Comparison of ENCODE assay signal across 1 cellular context in the genomic region with DNA sequence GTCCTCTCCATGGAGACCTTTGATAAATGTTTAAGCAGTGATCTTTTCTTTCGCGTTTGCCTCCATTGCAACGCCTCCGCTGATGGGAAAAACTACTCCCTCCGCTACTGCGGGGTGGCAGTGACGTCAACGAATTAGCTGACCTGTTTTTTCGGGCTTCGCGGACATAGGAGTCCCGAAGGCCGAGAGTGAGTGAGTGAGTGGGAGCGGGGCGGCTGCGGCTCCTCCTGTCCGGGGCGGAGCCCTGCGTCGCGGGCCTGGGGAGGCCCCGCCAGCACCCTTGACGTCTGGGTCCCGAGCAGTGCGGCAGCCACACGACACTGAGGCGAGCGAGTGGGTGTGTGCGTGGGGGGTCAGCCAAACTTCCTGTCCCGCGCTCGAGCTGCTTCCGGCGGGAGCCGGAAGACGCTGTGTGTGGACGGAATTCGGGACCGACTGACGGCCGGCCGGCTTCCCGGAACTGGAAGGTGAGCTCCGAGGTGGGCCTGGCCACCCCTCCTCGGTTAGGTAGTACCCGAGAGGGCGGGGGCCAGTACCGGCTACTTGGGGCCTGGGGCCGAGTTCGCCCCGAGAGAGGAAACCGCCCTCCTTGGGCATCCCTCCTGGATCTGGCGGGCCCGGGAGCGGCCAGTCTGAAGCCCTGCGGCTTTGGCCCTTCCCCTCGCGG.
A peak's percentile ranks its signal among the peaks of the same experiment; 100 is the strongest.
TF ChIP-seq lines count a peak whose summit lies in the region.

A gene with protein sequence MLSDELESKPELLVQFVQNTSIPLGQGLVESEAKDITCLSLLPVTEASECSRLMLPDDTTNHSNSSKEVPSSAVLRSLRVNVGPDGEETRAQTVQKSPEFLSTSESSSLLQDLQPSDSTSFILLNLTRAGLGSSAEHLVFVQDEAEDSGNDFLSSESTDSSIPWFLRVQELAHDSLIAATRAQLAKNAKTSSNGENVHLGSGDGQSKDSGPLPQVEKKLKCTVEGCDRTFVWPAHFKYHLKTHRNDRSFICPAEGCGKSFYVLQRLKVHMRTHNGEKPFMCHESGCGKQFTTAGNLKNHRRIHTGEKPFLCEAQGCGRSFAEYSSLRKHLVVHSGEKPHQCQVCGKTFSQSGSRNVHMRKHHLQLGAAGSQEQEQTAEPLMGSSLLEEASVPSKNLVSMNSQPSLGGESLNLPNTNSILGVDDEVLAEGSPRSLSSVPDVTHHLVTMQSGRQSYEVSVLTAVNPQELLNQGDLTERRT (plus strand): TSS at position 411 of the 667 bp plus-strand sequence. CDS start 5,317 bp downstream, outside the sequence.

TF ChIP-seq in K562, 482 proteins besides CTCF, POLR2A, EP300 and RAD21 (continued from another document):
- TF ChIP-seq PRDM10 (IDR thresholded peaks at IDR 0.05; ENCODE audit: partially characterized antibody) (peak; percentile 97), ELF2 (CRISPR knock-in tag; IDR thresholded peaks at IDR 0.05) (peak; percentile 76), ZNF175 (CRISPR knock-in tag; IDR thresholded peaks at IDR 0.05; ENCODE audit: low read depth) (no peak), ZNF830 (CRISPR knock-in tag; IDR thresholded peaks at IDR 0.05) (no peak), HMBOX1 (IDR thresholded peaks at IDR 0.05) (no peak), MTA1 (IDR thresholded peaks at IDR 0.05; ENCODE audit: borderline replicate concordance) (no peak), MCM3 (IDR thresholded peaks at IDR 0.05) (no peak), SMAD2 (IDR thresholded peaks at IDR 0.05; ENCODE audit: low read depth, low read length) (no peak), DPF2 (IDR thresholded peaks at IDR 0.05) (peak; percentile 27; the same call in 1 of the 2 replicates), PHF20 (IDR thresholded peaks at IDR 0.05; ENCODE audit: partially characterized antibody) (peak; percentile 83), TBP (optimal IDR thresholded peaks at IDR 0.05; ENCODE audit: low read depth, low read length) (peak; percentile 83), FOSL1 (tag; conservative IDR thresholded peaks at IDR 0.05) (0 out of 2 replicates have a peak, but pooled peaks have one; percentile 26), SIN3A (IDR thresholded peaks at IDR 0.05; ENCODE audit: borderline replicate concordance in 2 of 2, control insufficient read depth in 1 of 2, low read depth in 2 of 2, low read length in 2 of 2) (peak; percentile 78 to 88; a peak in 2 of 4 replicates), TCF7L2 (IDR thresholded peaks at IDR 0.05; ENCODE audit: low read depth, low read length) (peak; percentile 58; the same call in 1 of the 2 replicates), BDP1 (IDR thresholded peaks at IDR 0.05; ENCODE audit: insufficient read depth, insufficient read length) (no peak), CEBPB (tag; IDR thresholded peaks at IDR 0.05) (no peak), XRCC4 (IDR thresholded peaks at IDR 0.05; ENCODE audit: extremely low read depth, insufficient read depth, insufficient read length) (no peak), KAT8 (IDR thresholded peaks at IDR 0.05; ENCODE audit: low read depth) (no peak), ETV6 (IDR thresholded peaks at IDR 0.05; ENCODE audit: borderline replicate concordance in 1 of 2, low read depth in 2 of 2, low read length in 1 of 2) (peak; percentile 92 to 96), ETV6 (CRISPR knock-in tag; IDR thresholded peaks at IDR 0.05; ENCODE audit: borderline replicate concordance) (no peak), SRSF3 (IDR thresholded peaks at IDR 0.05; ENCODE audit: insufficient read depth, low read length) (no peak), HNRNPH1 (optimal IDR thresholded peaks at IDR 0.05; ENCODE audit: low read depth, low read length) (no peak), ZNF639 (CRISPR knock-in tag; conservative IDR thresholded peaks at IDR 0.05 in 1 of 2, IDR thresholded peaks at IDR 0.05 in 1 of 2) (0 out of 4 replicates have a peak, but pooled peaks of 1 of the 2 experiments have one; percentile 51), SNRNP70 (optimal IDR thresholded peaks at IDR 0.05; ENCODE audit: low read depth, low read length) (no peak), ZNF24 (IDR thresholded peaks at IDR 0.05) (no peak; the same call in 1 of the 2 replicates), HSF4 (CRISPR knock-in tag; IDR thresholded peaks at IDR 0.05; ENCODE audit: borderline replicate concordance) (no peak), TCF3 (CRISPR knock-in tag; IDR thresholded peaks at IDR 0.05) (peak; percentile 40), CHCHD3 (CRISPR knock-in tag; IDR thresholded peaks at IDR 0.05) (no peak), DDX20 (tag; IDR thresholded peaks at IDR 0.05; ENCODE audit: low read depth) (no peak), ZNF311 (CRISPR knock-in tag; IDR thresholded peaks at IDR 0.05) (no peak), ETV5 (CRISPR knock-in tag; IDR thresholded peaks at IDR 0.05; ENCODE audit: low read depth) (peak; percentile 93)
- TF ChIP-seq, protein P1, sequence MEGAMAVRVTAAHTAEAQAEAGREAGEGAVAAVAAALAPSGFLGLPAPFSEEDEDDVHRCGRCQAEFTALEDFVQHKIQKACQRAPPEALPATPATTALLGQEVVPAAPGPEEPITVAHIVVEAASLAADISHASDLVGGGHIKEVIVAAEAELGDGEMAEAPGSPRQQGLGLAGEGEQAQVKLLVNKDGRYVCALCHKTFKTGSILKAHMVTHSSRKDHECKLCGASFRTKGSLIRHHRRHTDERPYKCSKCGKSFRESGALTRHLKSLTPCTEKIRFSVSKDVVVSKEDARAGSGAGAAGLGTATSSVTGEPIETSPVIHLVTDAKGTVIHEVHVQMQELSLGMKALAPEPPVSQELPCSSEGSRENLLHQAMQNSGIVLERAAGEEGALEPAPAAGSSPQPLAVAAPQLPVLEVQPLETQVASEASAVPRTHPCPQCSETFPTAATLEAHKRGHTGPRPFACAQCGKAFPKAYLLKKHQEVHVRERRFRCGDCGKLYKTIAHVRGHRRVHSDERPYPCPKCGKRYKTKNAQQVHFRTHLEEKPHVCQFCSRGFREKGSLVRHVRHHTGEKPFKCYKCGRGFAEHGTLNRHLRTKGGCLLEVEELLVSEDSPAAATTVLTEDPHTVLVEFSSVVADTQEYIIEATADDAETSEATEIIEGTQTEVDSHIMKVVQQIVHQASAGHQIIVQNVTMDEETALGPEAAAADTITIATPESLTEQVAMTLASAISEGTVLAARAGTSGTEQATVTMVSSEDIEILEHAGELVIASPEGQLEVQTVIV (CRISPR knock-in tag; IDR thresholded peaks at IDR 0.05; ENCODE audit: borderline replicate concordance) = 0 out of 2 replicates have a peak, but pooled peaks have one; percentile 44
